1 cellular context compared by ENCODE assay signal in genomic region chr7:105011771-105012502, GRCh38.
TF ChIP-seq lines count a peak whose summit lies in the region.

No MANE protein-coding gene starts in this region.

TF ChIP-seq in GM23338, 12 proteins besides CTCF, POLR2A, EP300 and RAD21 (continued from another document):
- TF ChIP-seq POLR2AphosphoS5 (IDR thresholded peaks at IDR 0.05; ENCODE audit: low read depth) (no peak), JUNB (IDR thresholded peaks at IDR 0.05; ENCODE audit: unreplicated experiment) (no peak), EZH2phosphoT487 (IDR thresholded peaks at IDR 0.05; ENCODE audit: unreplicated experiment) (no peak), REST (IDR thresholded peaks at IDR 0.05; ENCODE audit: unreplicated experiment) (no peak), NANOG (IDR thresholded peaks at IDR 0.05; ENCODE audit: borderline replicate concordance) (no peak), ZNF331 (CRISPR knock-in tag; IDR thresholded peaks at IDR 0.05; ENCODE audit: low read depth) (no peak), ZNF114 (CRISPR knock-in tag; IDR thresholded peaks at IDR 0.05) (no peak), ETS1 (IDR thresholded peaks at IDR 0.05) (no peak), EZH2 (IDR thresholded peaks at IDR 0.05; ENCODE audit: low read depth, unreplicated experiment) (no peak)
